14 cellular contexts compared by ENCODE assay signal in the genomic region with DNA sequence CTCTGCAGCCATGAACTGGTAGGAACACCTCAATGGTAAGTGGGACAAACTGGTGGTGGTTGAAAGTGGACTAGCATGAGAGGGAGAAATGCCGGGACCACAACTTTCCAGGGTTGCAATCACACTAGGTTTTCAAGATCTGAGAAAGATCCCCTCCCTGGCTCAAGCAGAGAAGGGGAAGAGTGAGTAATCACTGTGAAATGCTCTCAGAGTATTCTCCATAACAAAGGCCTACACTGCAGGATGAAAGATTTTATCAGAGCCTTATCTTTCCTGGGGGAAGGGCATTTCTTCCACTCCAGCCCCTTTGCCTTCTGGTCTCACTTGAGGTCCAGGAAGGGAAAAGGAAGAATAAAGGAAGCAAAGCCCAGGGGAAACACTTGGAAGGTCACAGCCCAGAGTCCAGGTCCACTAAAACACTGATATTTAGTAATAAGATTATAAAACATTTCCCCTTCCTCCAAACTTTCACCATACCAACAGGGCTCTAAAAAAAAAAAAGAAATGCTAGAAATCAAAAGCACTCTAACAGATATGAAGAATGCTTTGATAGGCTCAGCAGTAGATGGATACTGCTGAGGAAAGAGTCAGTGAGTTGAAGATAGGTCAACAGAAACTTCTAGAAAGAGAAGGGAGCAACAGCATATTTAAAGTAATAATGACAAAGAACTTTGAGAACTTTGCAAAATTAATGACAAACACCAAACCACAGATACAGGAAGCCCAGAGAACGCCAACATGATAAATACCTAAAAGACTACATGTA.
DNase-seq lines count a peak whose midpoint lies in the region; ATAC-seq and TF ChIP-seq lines count a peak whose summit lies in the region.
"Had no signal": no experiment of that assay in that cellular context is flagged by ENCODE, and none has a peak within 500 bp of the region (broad histone marks: within the 10 kb centered on the region; RNA-seq: fewer than 3 reads in every experiment).

No MANE protein-coding gene starts in this region.

- peak; percentile 4 for DNase-seq in NCI-H2196 (lab: John Stamatoyannopoulos, UW; ENCODE audit: unreplicated experiment)
- DNase-seq in NCI-H2196 treated with DMSO at 0.1 percent for 48 hours (lab: John Stamatoyannopoulos, UW; ENCODE audit: unreplicated experiment), result no peak
- DNase-seq in amniotic stem cell (lab: John Stamatoyannopoulos, UW), result peak; percentile 25
- no peak for DNase-seq in upper lobe of right lung
- no peak for DNase-seq in CD1c-positive myeloid dendritic cell (ENCODE audit: extremely low spot score)
- no peak for DNase-seq in NCI-H2029 treated with DMSO at 0.1 percent for 48 hours (lab: John Stamatoyannopoulos, UW)
- DNase-seq in colonic mucosa, result no peak
- DNase-seq: activated CD8-positive, alpha-beta T cell treated with anti-CD3 and anti-CD28 coated beads for 36 hours; NCI-H1694; right cardiac atrium had no signal

- TF ChIP-seq CTCF in upper lobe of right lung (IDR thresholded peaks at IDR 0.05) (no peak), colonic mucosa (IDR thresholded peaks at IDR 0.05) (no peak)

- H3K4me3 ChIP-seq in iPS-11a (ENCODE audit: low read depth, low read length), result peak overlapping the region; percentile 50
- no peak overlapping the region for H3K4me3 ChIP-seq in upper lobe of right lung
- no peak overlapping the region for H3K4me3 ChIP-seq in colonic mucosa
- H3K4me3 ChIP-seq: ascending aorta had no signal

- no peaks in the 10 kb centered on the region for H3K36me3 ChIP-seq in upper lobe of right lung
- H3K36me3 ChIP-seq in colonic mucosa, result no peaks in the 10 kb centered on the region
- H3K36me3 ChIP-seq: ascending aorta had no signal

- no peak overlapping the region for H3K9ac ChIP-seq in colonic mucosa (ENCODE audit: low read depth in 2 of 2, low read length in 2 of 2)

- no peaks in the 10 kb centered on the region for H3K27me3 ChIP-seq in upper lobe of right lung
- H3K27me3 ChIP-seq in colonic mucosa, result no peaks in the 10 kb centered on the region
- H3K27me3 ChIP-seq: ascending aorta had no signal

- H3K27ac ChIP-seq in upper lobe of right lung, result no peak overlapping the region
- H3K27ac ChIP-seq in colonic mucosa, result no peak overlapping the region
- H3K27ac ChIP-seq: 22Rv1, ascending aorta had no signal

- intact Hi-C loops in upper lobe of right lung (cut with DNase I), result no loop called here
- intact Hi-C loops in colonic mucosa (cut with DNase I), result no loop called here

- H3K4me1 ChIP-seq in upper lobe of right lung, result peaks cover 7% of the 10 kb centered on the region
- H3K4me1 ChIP-seq in colonic mucosa, result no peaks in the 10 kb centered on the region
- H3K4me1 ChIP-seq: ascending aorta had no signal

- peak; percentile 56 for ATAC-seq in upper lobe of right lung
- ATAC-seq: activated CD8-positive, alpha-beta T cell treated with anti-CD3 and anti-CD28 coated beads for 36 hours; Right ventricle myocardium inferior had no signal

- H3K9me3 ChIP-seq in upper lobe of right lung (no peaks in the 10 kb centered on the region), colonic mucosa (no peaks in the 10 kb centered on the region)
- H3K9me3 ChIP-seq: ascending aorta had no signal

Comparison
In these comparisons a context has a peak if more than half of its experiments do, and no peak if none do; other contexts are left out.
1. DNase-seq: peak in NCI-H2196 (single experiment) and amniotic stem cell (single experiment); none in NCI-H2196 treated with DMSO at 0.1 percent for 48 hours (single experiment), upper lobe of right lung (single experiment), CD1c-positive myeloid dendritic cell (single experiment), NCI-H2029 treated with DMSO at 0.1 percent for 48 hours (single experiment) and colonic mucosa (single experiment).